In genomic region chr2:231914077-231914690, GRCh38 we compare ENCODE assay signal across 17 cellular contexts. TPM values are rescaled to one million over a fixed set of nuclear protein-coding genes. Genes with fewer than 3 reads are reported as not detected.
"Had no signal": no experiment of that assay in that cellular context is flagged by ENCODE, and none has a peak within 500 bp of the region (broad histone marks: within the 10 kb centered on the region; RNA-seq: fewer than 3 reads in every experiment).

No MANE protein-coding gene starts in this region.

- H3K4me3 ChIP-seq: esophagus squamous epithelium, gastroesophageal sphincter, skin epidermis, uterus had no signal

- ATAC-seq: effector memory CD8-positive, alpha-beta T cell; gastroesophageal sphincter; naive thymus-derived CD4-positive, alpha-beta T cell; sciatic nerve had no signal

- H3K27me3 ChIP-seq: uterus had no signal

- H3K4me1 ChIP-seq: gastroesophageal sphincter, uterus had no signal

- H3K27ac ChIP-seq: epithelial cell of prostate, esophagus squamous epithelium, gastroesophageal sphincter, neutrophil, skin epidermis, uterus had no signal

- DNase-seq: effector memory CD8-positive, alpha-beta T cell; esophagus squamous epithelium; foreskin fibroblast; immature natural killer cell; mesendoderm; naive thymus-derived CD4-positive, alpha-beta T cell; nephron progenitor cell; stimulated activated CD4-positive, alpha-beta T cell treated with anti-CD3 and anti-CD28 coated beads, Interleukin-12 subunit alpha, Interleukin-12 subunit beta, amount 100 ng/mL, for 4 hours; stimulated activated naive CD4-positive, alpha-beta T cell treated with Interleukin-2 at 50 U/mL for 16 hours; uterus had no signal

- H3K9me3 ChIP-seq: esophagus squamous epithelium, gastroesophageal sphincter, neutrophil, uterus had no signal

- H3K36me3 ChIP-seq: esophagus squamous epithelium, gastroesophageal sphincter, neutrophil, uterus had no signal

RNA-seq across cellular contexts. Expression of gene NPPC, which starts 12.0 kb away (rescaled TPM):
- total RNA-seq: gastroesophageal sphincter, mononuclear cell, osteocyte had no signal
